In the genomic region with DNA sequence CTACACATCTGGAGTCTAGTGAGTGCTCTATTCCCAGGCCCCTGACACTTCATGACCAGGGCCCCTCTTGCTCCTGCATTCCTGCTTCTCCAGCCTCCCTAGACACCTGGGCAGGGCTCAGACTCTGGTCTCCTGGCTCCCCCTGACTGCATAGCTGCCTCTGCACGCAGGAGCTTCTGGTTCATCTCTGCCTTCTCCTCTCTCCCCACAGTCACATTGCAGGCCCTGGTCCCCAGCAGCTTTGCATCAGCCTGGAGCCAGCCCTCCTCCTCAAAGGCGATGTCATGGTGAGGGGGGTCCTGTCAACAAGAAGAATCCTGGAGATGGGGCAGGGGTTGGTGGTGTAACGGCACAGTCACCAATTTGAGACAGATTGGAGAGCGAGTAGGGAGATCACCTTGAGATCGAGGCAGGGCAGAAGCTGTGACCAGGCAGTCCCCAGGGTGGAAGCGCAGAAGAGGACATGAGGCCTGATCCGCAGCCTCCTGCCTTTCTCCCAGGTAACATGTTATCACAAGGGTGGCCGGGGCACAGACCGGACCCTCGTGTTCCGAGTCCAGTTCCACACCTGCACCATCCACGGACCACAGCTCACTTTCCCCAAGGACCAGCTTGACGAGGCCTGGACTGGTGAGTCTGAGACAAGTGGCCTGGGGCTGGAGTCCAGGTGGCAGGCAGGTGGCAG, we compare ENCODE assay signal across 1 cellular context.
TF ChIP-seq lines count a peak whose summit lies in the region.

No MANE protein-coding gene starts in this region.

TF ChIP-seq in IMR-90, 13 proteins besides CTCF, POLR2A, EP300 and RAD21:
- TF ChIP-seq MAFK (IDR thresholded peaks at IDR 0.05; ENCODE audit: low read depth, low read length) (no peak), NFE2L2 (IDR thresholded peaks at IDR 0.05; ENCODE audit: low read depth, low read length) (no peak), CHD1 (IDR thresholded peaks at IDR 0.05; ENCODE audit: low read depth, low read length) (no peak), RFX5 (IDR thresholded peaks at IDR 0.05; ENCODE audit: low read depth, low read length) (no peak), FOS (IDR thresholded peaks at IDR 0.05; ENCODE audit: low read depth, low read length) (no peak), SMC3 (IDR thresholded peaks at IDR 0.05; ENCODE audit: low read depth, low read length) (no peak), BHLHE40 (IDR thresholded peaks at IDR 0.05; ENCODE audit: low read depth, low read length) (no peak), MAZ (IDR thresholded peaks at IDR 0.05; ENCODE audit: borderline replicate concordance, low read depth, low read length) (no peak), ELK1 (IDR thresholded peaks at IDR 0.05; ENCODE audit: borderline replicate concordance, low read depth, low read length) (no peak), CEBPB (IDR thresholded peaks at IDR 0.05; ENCODE audit: low read depth, low read length) (no peak)
- TF ChIP-seq, protein P1, sequence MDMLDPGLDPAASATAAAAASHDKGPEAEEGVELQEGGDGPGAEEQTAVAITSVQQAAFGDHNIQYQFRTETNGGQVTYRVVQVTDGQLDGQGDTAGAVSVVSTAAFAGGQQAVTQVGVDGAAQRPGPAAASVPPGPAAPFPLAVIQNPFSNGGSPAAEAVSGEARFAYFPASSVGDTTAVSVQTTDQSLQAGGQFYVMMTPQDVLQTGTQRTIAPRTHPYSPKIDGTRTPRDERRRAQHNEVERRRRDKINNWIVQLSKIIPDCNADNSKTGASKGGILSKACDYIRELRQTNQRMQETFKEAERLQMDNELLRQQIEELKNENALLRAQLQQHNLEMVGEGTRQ (IDR thresholded peaks at IDR 0.05; ENCODE audit: low read depth, low read length) = no peak
